8 cellular contexts compared by ENCODE assay signal in the genomic region with DNA sequence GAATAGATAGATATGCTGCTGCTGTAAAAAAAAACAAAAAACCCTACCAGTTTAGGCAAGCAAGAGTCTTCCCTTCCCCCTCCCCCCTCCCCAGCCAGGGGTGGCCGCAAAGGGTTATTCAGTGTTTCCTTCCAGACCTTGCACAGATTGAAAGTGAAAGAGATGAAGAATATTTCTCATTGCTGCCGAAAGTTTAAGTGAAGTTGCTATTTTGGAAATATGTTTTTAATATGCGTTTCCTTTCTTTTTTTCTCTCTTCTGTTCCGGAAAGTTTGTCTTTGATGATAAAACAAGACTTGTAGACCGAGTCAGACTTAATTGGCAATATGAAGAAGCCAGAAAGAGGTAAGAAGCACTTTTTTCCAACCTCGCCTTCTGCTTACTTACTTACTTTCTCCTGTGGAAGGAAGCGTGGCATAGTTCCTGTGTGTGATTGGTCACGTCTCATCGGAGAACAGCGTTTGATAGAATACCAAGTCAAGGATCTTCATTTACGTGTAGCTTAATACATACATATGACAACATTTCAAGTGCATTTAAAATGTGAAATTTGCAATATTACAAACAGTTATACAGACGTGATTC. TPM values are rescaled to one million over a fixed set of nuclear protein-coding genes. Genes with fewer than 3 reads are reported as not detected.
DNase-seq lines count a peak whose midpoint lies in the region; ATAC-seq and TF ChIP-seq lines count a peak whose summit lies in the region.

No MANE protein-coding gene starts in this region.

- H3K4me1 ChIP-seq in fibroblast of lung (ENCODE audit: control insufficient read depth, extremely low read depth, insufficient read depth, low read length) (peaks cover 7% of the 10 kb centered on the region), hepatocyte (ENCODE audit: insufficient read depth) (no peaks in the 10 kb centered on the region)

- peak overlapping the region; percentile 11 for H3K27ac ChIP-seq in fibroblast of lung (ENCODE audit: insufficient read depth, low read length)
- no peak overlapping the region for H3K27ac ChIP-seq in hepatocyte

- peaks cover 69% of the 10 kb centered on the region for H3K4me1 Mint-ChIP-seq in stimulated activated naive CD8-positive, alpha-beta T cell treated with anti-CD3 and anti-CD28 coated beads, Interleukin-15, amount 100 ng/mL, for 72 hours

- H4K20me1 ChIP-seq in fibroblast of lung (ENCODE audit: control insufficient read depth, extremely low read depth, insufficient read depth, low read length): no peaks in the 10 kb centered on the region
- no peaks in the 10 kb centered on the region for H4K20me1 ChIP-seq in hepatocyte (ENCODE audit: insufficient read depth, poor library complexity, severe bottlenecking)

- no peaks in the 10 kb centered on the region for H3K9me2 ChIP-seq in hepatocyte (replicated peaks; ENCODE audit: insufficient read depth)

- no peaks in the 10 kb centered on the region for H3K79me2 ChIP-seq in fibroblast of lung (ENCODE audit: control insufficient read depth, insufficient read depth, low read length)
- H3K79me2 ChIP-seq in hepatocyte: no peaks in the 10 kb centered on the region

- H3K4me2 ChIP-seq in fibroblast of lung (ENCODE audit: extremely low read depth, insufficient read depth, low read length) (peak overlapping the region; percentile 26), hepatocyte (no peak overlapping the region)

- no peaks in the 10 kb centered on the region for H3K27me3 ChIP-seq in fibroblast of lung (ENCODE audit: control insufficient read depth, insufficient read depth, low read length)
- no peaks in the 10 kb centered on the region for H3K27me3 ChIP-seq in hepatocyte

- no peaks in the 10 kb centered on the region for H3K9me3 ChIP-seq in fibroblast of lung (ENCODE audit: control insufficient read depth, insufficient read depth, low read depth, low read length)
- no peaks in the 10 kb centered on the region for H3K9me3 ChIP-seq in hepatocyte (ENCODE audit: low read depth)

- no peak overlapping the region for H3K9ac ChIP-seq in fibroblast of lung (ENCODE audit: insufficient read depth, low read length)

- TF ChIP-seq CTCF in fibroblast of lung (conservative IDR thresholded peaks at IDR 0.05 in 1 of 2, IDR thresholded peaks at IDR 0.05 in 1 of 2; ENCODE audit: low read depth in 1 of 2, low read length in 2 of 2): no peak
- TF ChIP-seq CTCF in hepatocyte (IDR thresholded peaks at IDR 0.05; ENCODE audit: poor library complexity): no peak

- peak overlapping the region; percentile 80 to 86 for H3K4me3 Mint-ChIP-seq in stimulated activated naive CD8-positive, alpha-beta T cell treated with anti-CD3 and anti-CD28 coated beads, Interleukin-15, amount 100 ng/mL, for 72 hours

- WGBS in hepatocyte (ENCODE audit: low lambda C conversion rate, missing lambda C conversion rate): 89% methylated on average over 12 of the region's 12 CpGs

- DNase-seq in activated CD4-positive, alpha-beta T cell treated with anti-CD3 and anti-CD28 coated beads for 1 hour: peak; percentile 46
- DNase-seq in fibroblast of lung (ENCODE audit: low read depth in 2 of 2): no peak
- peak in 1 of 2 donors; percentile 40 for DNase-seq in stimulated activated naive CD8-positive, alpha-beta T cell treated with anti-CD3 and anti-CD28 coated beads, Interleukin-15, amount 100 ng/mL, for 72 hours
- DNase-seq in hepatocyte (ENCODE audit: low spot score): no peak
- DNase-seq in H4 (ENCODE audit: low spot score): no peak

- H3K27ac Mint-ChIP-seq in stimulated activated naive CD8-positive, alpha-beta T cell treated with anti-CD3 and anti-CD28 coated beads, Interleukin-15, amount 100 ng/mL, for 72 hours: peak overlapping the region; percentile 90 to 97

- H3K27me3 Mint-ChIP-seq in stimulated activated naive CD8-positive, alpha-beta T cell treated with anti-CD3 and anti-CD28 coated beads, Interleukin-15, amount 100 ng/mL, for 72 hours: no peaks in the 10 kb centered on the region

- H3K36me3 ChIP-seq in fibroblast of lung (ENCODE audit: control insufficient read depth, insufficient read depth, low read length) (no peaks in the 10 kb centered on the region), hepatocyte (replicated peaks; ENCODE audit: insufficient read depth, low read depth) (no peaks in the 10 kb centered on the region)

- H3K9me3 Mint-ChIP-seq in stimulated activated naive CD8-positive, alpha-beta T cell treated with anti-CD3 and anti-CD28 coated beads, Interleukin-15, amount 100 ng/mL, for 72 hours: no peaks in the 10 kb centered on the region

- peak; percentile 83 for ATAC-seq in GM18508 (IDR thresholded peaks at IDR 0.05; ENCODE audit: insufficient read depth, unreplicated experiment)
- ATAC-seq in HG02763 (IDR thresholded peaks at IDR 0.05; ENCODE audit: unreplicated experiment): peak; percentile 89
- ATAC-seq in stimulated activated naive CD8-positive, alpha-beta T cell treated with anti-CD3 and anti-CD28 coated beads, Interleukin-15, amount 100 ng/mL, for 72 hours: peak; percentile 73
- no peak for ATAC-seq in SK-N-SH treated with all-trans-retinoic acid at 6 μM for 48 hours

- H2AFZ ChIP-seq in fibroblast of lung (ENCODE audit: low read length) (no peak overlapping the region), hepatocyte (no peak overlapping the region)

- H3K4me3 ChIP-seq in fibroblast of lung (replicated peaks in 1 of 4; ENCODE audit: control extremely low read depth in 1 of 4, insufficient read depth in 1 of 4, low read depth in 3 of 4, low read length in 4 of 4): peak overlapping the region in 2 of 4 experiments; percentile 1 to 51
- no peak overlapping the region for H3K4me3 ChIP-seq in hepatocyte

TF ChIP-seq in SK-N-SH treated with all-trans-retinoic acid at 6 μM for 48 hours, 23 proteins besides CTCF, POLR2A, EP300 and RAD21 (continues in another document):
- TF ChIP-seq PATZ1 (CRISPR knock-in tag; IDR thresholded peaks at IDR 0.05; ENCODE audit: borderline replicate concordance) (no peak), ZNF70 (CRISPR knock-in tag; IDR thresholded peaks at IDR 0.05) (no peak), CSDC2 (CRISPR knock-in tag; IDR thresholded peaks at IDR 0.05) (no peak), TSHZ2 (CRISPR knock-in tag; IDR thresholded peaks at IDR 0.05) (no peak), TCF4 (CRISPR knock-in tag; IDR thresholded peaks at IDR 0.05; ENCODE audit: borderline replicate concordance) (no peak), ZFP30 (CRISPR knock-in tag; IDR thresholded peaks at IDR 0.05) (no peak), PPARA (CRISPR knock-in tag; IDR thresholded peaks at IDR 0.05; ENCODE audit: borderline replicate concordance) (no peak), SNAI2 (CRISPR knock-in tag; IDR thresholded peaks at IDR 0.05) (no peak)
- TF ChIP-seq, protein P1, sequence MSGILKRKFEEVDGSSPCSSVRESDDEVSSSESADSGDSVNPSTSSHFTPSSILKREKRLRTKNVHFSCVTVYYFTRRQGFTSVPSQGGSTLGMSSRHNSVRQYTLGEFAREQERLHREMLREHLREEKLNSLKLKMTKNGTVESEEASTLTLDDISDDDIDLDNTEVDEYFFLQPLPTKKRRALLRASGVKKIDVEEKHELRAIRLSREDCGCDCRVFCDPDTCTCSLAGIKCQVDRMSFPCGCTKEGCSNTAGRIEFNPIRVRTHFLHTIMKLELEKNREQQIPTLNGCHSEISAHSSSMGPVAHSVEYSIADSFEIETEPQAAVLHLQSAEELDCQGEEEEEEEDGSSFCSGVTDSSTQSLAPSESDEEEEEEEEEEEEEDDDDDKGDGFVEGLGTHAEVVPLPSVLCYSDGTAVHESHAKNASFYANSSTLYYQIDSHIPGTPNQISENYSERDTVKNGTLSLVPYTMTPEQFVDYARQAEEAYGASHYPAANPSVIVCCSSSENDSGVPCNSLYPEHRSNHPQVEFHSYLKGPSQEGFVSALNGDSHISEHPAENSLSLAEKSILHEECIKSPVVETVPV (CRISPR knock-in tag; IDR thresholded peaks at IDR 0.05): no peak

RNA-seq across cellular contexts. Expression of gene CLCN4, which starts 58.4 kb away (rescaled TPM):
- total RNA-seq in fibroblast of lung (2.1 and 4.0 TPM in 2 replicates), hepatocyte (3.8 and 5.9 TPM in 2 replicates)
- polyA plus RNA-seq in fibroblast of lung (0.70 and 2.2 TPM in 2 replicates), hepatocyte (1.5 and 2.2 TPM in 2 replicates)
- polyA plus RNA-seq in fibroblast of lung (2012): 0.62 and 1.6 TPM in 2 replicates
- polyA minus RNA-seq in fibroblast of lung (ENCODE audit: low replicate concordance): 2.0 and 5.9 TPM in 2 replicates
- 6.9 TPM in 2 replicates for total RNA-seq in H4 (2014; rRNA removed; shearing (Covaris generic))
